ENCODE assay signal across 9 cellular contexts in genomic region chr2:96891591-96892333, GRCh38. TPM values are rescaled to one million over a fixed set of nuclear protein-coding genes. Genes with fewer than 3 reads are reported as not detected.
DNase-seq lines count a peak whose midpoint lies in the region; ATAC-seq and TF ChIP-seq lines count a peak whose summit lies in the region.
"Had no signal": no experiment of that assay in that cellular context is flagged by ENCODE, and none has a peak within 500 bp of the region (broad histone marks: within the 10 kb centered on the region; RNA-seq: fewer than 3 reads in every experiment).

No MANE protein-coding gene starts in this region.

- in situ Hi-C loops in gastrocnemius medialis (cut with MboI; ENCODE audit: low sequenced_read_pairs in 4 of 4), result no loop called here

- peaks cover 36% of the 10 kb centered on the region for H3K4me1 Mint-ChIP-seq in activated T-cell treated with anti-CD3 and anti-CD28 coated beads, Interleukin-2, amount 50 U/mL, for 72 hours (ENCODE audit: low read depth)

- intact Hi-C loops in right cardiac atrium (cut with DNase I) (no loop called here), gastrocnemius medialis (cut with DNase I; ENCODE audit: low total_unique reads) (no loop called here)

- no peaks in the 10 kb centered on the region for H3K36me3 Mint-ChIP-seq in activated T-cell treated with anti-CD3 and anti-CD28 coated beads, Interleukin-2, amount 50 U/mL, for 72 hours (ENCODE audit: insufficient read depth in 2 of 2)

- H3K4me1 ChIP-seq in right cardiac atrium (ENCODE audit: control insufficient read depth, insufficient read depth, low read length) (peaks cover 12% of the 10 kb centered on the region), gastrocnemius medialis (peaks cover 70 to 73% of the 10 kb centered on the region in 2 donors), tibial nerve (peaks cover 0 to 71% (median 46%) of the 10 kb centered on the region in 4 donors)

- TF ChIP-seq POLR2A in gastrocnemius medialis (IDR thresholded peaks at IDR 0.05), result no peak
- no peak for TF ChIP-seq POLR2A in tibial nerve (IDR thresholded peaks at IDR 0.05)

- H3K4me3 ChIP-seq in right cardiac atrium (ENCODE audit: low read length), result no peak overlapping the region
- H3K4me3 ChIP-seq in gastrocnemius medialis, result no peak overlapping the region
- no peak overlapping the region for H3K4me3 ChIP-seq in tibial nerve
- H3K4me3 ChIP-seq: pancreas had no signal

- TF ChIP-seq CTCF in gastrocnemius medialis (IDR thresholded peaks at IDR 0.05 in 4 of 5, conservative IDR thresholded peaks at IDR 0.05 in 1 of 5) (no peak), tibial nerve (IDR thresholded peaks at IDR 0.05) (no peak)

- H3K27me3 Mint-ChIP-seq in activated T-cell treated with anti-CD3 and anti-CD28 coated beads, Interleukin-2, amount 50 U/mL, for 72 hours (ENCODE audit: low read depth), result no peaks in the 10 kb centered on the region

- no peak overlapping the region for H3K27ac Mint-ChIP-seq in activated T-cell treated with anti-CD3 and anti-CD28 coated beads, Interleukin-2, amount 50 U/mL, for 72 hours

- no peaks in the 10 kb centered on the region for H3K9me3 ChIP-seq in right cardiac atrium (ENCODE audit: control insufficient read depth, low read length)
- H3K9me3 ChIP-seq in gastrocnemius medialis, result no peaks in the 10 kb centered on the region
- H3K9me3 ChIP-seq in tibial nerve, result no peaks in the 10 kb centered on the region
- H3K9me3 ChIP-seq: pancreas had no signal

- WGBS in right cardiac atrium, result 62% methylated on average over 11 of the region's 11 CpGs
- WGBS in tibial nerve, 2 donors, result 66 to 74% methylated on average over 11 of the region's 11 CpGs

- DNase-seq in activated T-cell treated with anti-CD3 and anti-CD28 coated beads for 1 hour (ENCODE audit: low read depth), result peak; percentile 31
- DNase-seq in activated T-cell treated with anti-CD3 and anti-CD28 coated beads, Interleukin-2, amount 50 U/mL, for 72 hours, result no peak
- peak; percentile 63 for DNase-seq in UCSD-AML1 (lab: John Stamatoyannopoulos, UW; ENCODE audit: unreplicated experiment)
- DNase-seq in right cardiac atrium, result peak in 2 of 3 donors; percentile 82
- no peak for DNase-seq in gastrocnemius medialis
- DNase-seq in tibial nerve (ENCODE audit: low spot score in 2 of 2), result no peak
- DNase-seq in effector CD4-positive, alpha-beta T cell, result no peak
- no peak for DNase-seq in NCI-H1436 (lab: John Stamatoyannopoulos, UW)
- DNase-seq: pancreas had no signal

- no peak overlapping the region for H3K4me3 Mint-ChIP-seq in activated T-cell treated with anti-CD3 and anti-CD28 coated beads, Interleukin-2, amount 50 U/mL, for 72 hours

- TF ChIP-seq EP300 in tibial nerve (IDR thresholded peaks at IDR 0.05), result no peak

- H3K9me3 Mint-ChIP-seq in activated T-cell treated with anti-CD3 and anti-CD28 coated beads, Interleukin-2, amount 50 U/mL, for 72 hours, result no peaks in the 10 kb centered on the region

- no peaks in the 10 kb centered on the region for H3K27me3 ChIP-seq in right cardiac atrium (ENCODE audit: control insufficient read depth, insufficient read depth)
- no peaks in the 10 kb centered on the region for H3K27me3 ChIP-seq in gastrocnemius medialis
- no peaks in the 10 kb centered on the region for H3K27me3 ChIP-seq in tibial nerve
- H3K27me3 ChIP-seq: pancreas had no signal

- H3K36me3 ChIP-seq in gastrocnemius medialis (no peaks in the 10 kb centered on the region), tibial nerve (no peaks in the 10 kb centered on the region)
- H3K36me3 ChIP-seq: pancreas had no signal

- H3K27ac ChIP-seq in right cardiac atrium (ENCODE audit: low read length) (no peak overlapping the region), gastrocnemius medialis (peak overlapping the region; percentile 2 to 44 (median 27)), tibial nerve (peak overlapping the region in 2 of 4 donors; percentile 18 to 55)
- H3K27ac ChIP-seq: pancreas had no signal

- ATAC-seq in activated T-cell treated with anti-CD3 and anti-CD28 coated beads, Interleukin-2, amount 50 U/mL, for 72 hours (replicated peaks in 1 of 2), result no peak
- ATAC-seq in right cardiac atrium (peak; percentile 57 to 75), gastrocnemius medialis (no peak)

RNA-seq across cellular contexts. Expression of gene SEMA4C, which starts 21.9 kb away (rescaled TPM):
- total RNA-seq in activated T-cell treated with anti-CD3 and anti-CD28 coated beads, Interleukin-2, amount 50 U/mL, for 72 hours, result 10 to 100 TPM; 16.0 to 22.2 TPM
- total RNA-seq in right cardiac atrium (10 to 100 TPM; 22.0 to 28.5 (median 24.5) TPM), gastrocnemius medialis (1 to 10 TPM; 3.2 to 8.6 (median 6.5) TPM), tibial nerve (100 to 1,000 TPM; 120 to 181 (median 147) TPM)
- polyA plus RNA-seq in right cardiac atrium, result 19.3 TPM

RNA-seq across cellular contexts. Expression of gene ANKRD39, which starts 33.9 kb away (rescaled TPM):
- total RNA-seq in activated T-cell treated with anti-CD3 and anti-CD28 coated beads, Interleukin-2, amount 50 U/mL, for 72 hours, result 10 to 100 TPM; 16.5 to 17.2 TPM
- total RNA-seq in right cardiac atrium (10 to 100 TPM; 11.8 to 17.3 (median 14.1) TPM), gastrocnemius medialis (10 to 100 TPM; 25.8 to 50.6 (median 43.8) TPM), tibial nerve (10 to 100 TPM; 13.8 to 23.7 (median 19.5) TPM)
- polyA plus RNA-seq in right cardiac atrium, result 23.3 TPM

RNA-seq across cellular contexts. Expression of gene ANKRD23, which starts 47.9 kb away (rescaled TPM):
- total RNA-seq in activated T-cell treated with anti-CD3 and anti-CD28 coated beads, Interleukin-2, amount 50 U/mL, for 72 hours, result 1 to 10 TPM; 4.4 to 5.7 TPM
- 10 to 100 TPM in 3 of 4 donors, 1 to 10 TPM in 1; 8.2 to 27.7 (median 17.3) TPM for total RNA-seq in right cardiac atrium
- 27.0 TPM for polyA plus RNA-seq in right cardiac atrium
- 1,000 to 10,000 TPM in 2 of 4 donors, 100 to 1,000 TPM in 2; 642 to 1,565 (median 923) TPM for total RNA-seq in gastrocnemius medialis
- total RNA-seq in tibial nerve, result 10 to 100 TPM in 2 of 4 donors, 1 to 10 TPM in 2; 6.1 to 23.1 (median 11.2) TPM

Comparison
In these comparisons a context has a peak if more than half of its experiments do, and no peak if none do; other contexts are left out.
1. DNase-seq: peak in activated T-cell treated with anti-CD3 and anti-CD28 coated beads for 1 hour (single experiment), UCSD-AML1 (single experiment) and right cardiac atrium (2 of 3); none in activated T-cell treated with anti-CD3 and anti-CD28 coated beads, Interleukin-2, amount 50 U/mL, for 72 hours (0 of 2), gastrocnemius medialis (0 of 2), tibial nerve (0 of 2), effector CD4-positive, alpha-beta T cell (single experiment) and NCI-H1436 (single experiment).
2. ATAC-seq: peak in right cardiac atrium (2 of 2); none in activated T-cell treated with anti-CD3 and anti-CD28 coated beads, Interleukin-2, amount 50 U/mL, for 72 hours (0 of 2) and gastrocnemius medialis (0 of 2).
3. RNA of gene SEMA4C, which starts 21.9 kb away (total RNA-seq): 120 to 181 TPM in tibial nerve; 22.0 to 28.5 TPM in right cardiac atrium, 16.0 to 22.2 TPM in activated T-cell treated with anti-CD3 and anti-CD28 coated beads, Interleukin-2, amount 50 U/mL, for 72 hours and 3.2 to 8.6 TPM in gastrocnemius medialis; every median in the first group is over 4 times any median in the second.
4. RNA of gene ANKRD23, which starts 47.9 kb away (total RNA-seq): 642 to 1,565 TPM in gastrocnemius medialis; 8.2 to 27.7 TPM in right cardiac atrium, 6.1 to 23.1 TPM in tibial nerve and 4.4 to 5.7 TPM in activated T-cell treated with anti-CD3 and anti-CD28 coated beads, Interleukin-2, amount 50 U/mL, for 72 hours; every median in the first group is over 10 times any median in the second.